In the genomic region with DNA sequence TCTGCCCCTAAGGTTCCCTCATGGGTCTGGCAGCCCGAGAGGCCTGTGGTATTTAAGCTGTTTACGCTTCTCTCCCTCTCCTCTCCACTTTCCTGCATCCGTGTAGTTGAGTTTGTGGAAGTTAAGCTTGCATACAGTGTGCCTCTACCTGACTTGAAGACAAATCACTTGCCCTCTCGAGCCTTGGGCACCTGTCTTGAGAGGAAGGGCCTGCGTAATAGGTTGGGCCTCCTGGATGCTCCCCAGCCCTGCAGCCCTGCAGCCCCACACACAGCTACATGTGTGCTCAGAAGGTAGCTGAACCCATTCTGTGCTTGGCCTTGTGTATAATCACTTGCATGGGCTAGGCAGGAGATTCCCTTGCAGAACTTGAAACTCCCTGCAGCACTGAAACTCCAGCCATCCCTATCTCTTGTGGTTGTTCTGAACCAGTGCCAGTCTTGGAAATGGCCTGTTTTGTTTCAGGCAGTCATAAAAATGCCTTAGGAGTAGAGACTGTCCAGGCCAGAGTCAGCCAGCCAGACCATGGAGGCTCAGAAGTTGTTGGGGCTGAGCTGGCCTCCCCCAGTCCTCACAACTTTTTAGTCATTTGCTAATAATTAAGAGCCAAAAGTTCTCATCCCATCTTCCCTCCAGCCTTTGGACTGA, we compare ENCODE assay signal across 8 cellular contexts.
DNase-seq lines count a peak whose midpoint lies in the region; TF ChIP-seq lines count a peak whose summit lies in the region.

No MANE protein-coding gene starts in this region.

- no peak overlapping the region for H2AFZ ChIP-seq in OCI-LY1 (ENCODE audit: low read length)

- H3K9me2 ChIP-seq in OCI-LY1 (ENCODE audit: low read depth, low read length) = no peaks in the 10 kb centered on the region

- H3K27ac ChIP-seq in OCI-LY1 (ENCODE audit: low read depth, low read length, poor library complexity, severe bottlenecking) = peak overlapping the region; percentile 72

- peaks cover 5% of the 10 kb centered on the region; the same call in 1 of the 2 replicates for H3K36me3 ChIP-seq in OCI-LY1 (ENCODE audit: insufficient read depth, low read length)

- H3K4me1 Mint-ChIP-seq in nephron progenitor cell = peaks cover 83% of the 10 kb centered on the region

- H3K79me2 ChIP-seq in OCI-LY1 (ENCODE audit: insufficient read depth, low read length) = no peaks in the 10 kb centered on the region

- peaks cover 50% of the 10 kb centered on the region for H3K4me1 ChIP-seq in OCI-LY1 (ENCODE audit: insufficient read depth, low read length, severe bottlenecking)

- peaks cover 13% of the 10 kb centered on the region for H3K27me3 Mint-ChIP-seq in nephron progenitor cell (ENCODE audit: low read depth, poor library complexity)

- DNase-seq in AG09319 (ENCODE audit: extremely low read depth, low read depth) (peak; percentile 54), epithelial cell of proximal tubule (ENCODE audit: low read depth) (peak; percentile 74), nephron progenitor cell (no peak), SHP77 treated with DMSO at 0.1 percent for 48 hours (lab: John Stamatoyannopoulos, UW) (no peak), midbrain (lab: John Stamatoyannopoulos, UW) (no peak), DMS53 (lab: John Stamatoyannopoulos, UW) (no peak), CD1c-positive myeloid dendritic cell (ENCODE audit: extremely low spot score) (no peak)

- H3K9me3 Mint-ChIP-seq in nephron progenitor cell = no peaks in the 10 kb centered on the region

- no peaks in the 10 kb centered on the region for H4K20me1 ChIP-seq in OCI-LY1 (ENCODE audit: insufficient read depth, low read length)

- no peak for TF ChIP-seq CTCF in AG09319 (IDR thresholded peaks at IDR 0.05; ENCODE audit: low read depth, low read length)
- no peak for TF ChIP-seq CTCF in OCI-LY1 (IDR thresholded peaks at IDR 0.05; ENCODE audit: low read length)
- TF ChIP-seq CTCF in epithelial cell of proximal tubule (conservative IDR thresholded peaks at IDR 0.05; ENCODE audit: low read depth, low read length) = no peak
- TF ChIP-seq CTCF in nephron progenitor cell (IDR thresholded peaks at IDR 0.05) = no peak

- H3K27ac Mint-ChIP-seq in nephron progenitor cell = peak overlapping the region; percentile 22

- no peaks in the 10 kb centered on the region for H3F3A ChIP-seq in OCI-LY1 (ENCODE audit: insufficient read depth, low read length)

- H3K27me3 ChIP-seq in OCI-LY1 (ENCODE audit: insufficient read depth, low read length) = no peaks in the 10 kb centered on the region

- no peak overlapping the region for H3K4me2 ChIP-seq in OCI-LY1 (ENCODE audit: low read length)

- H3K9me3 ChIP-seq in OCI-LY1 (ENCODE audit: low read length) = no peaks in the 10 kb centered on the region

- peaks cover 4% of the 10 kb centered on the region for H3K36me3 Mint-ChIP-seq in nephron progenitor cell (ENCODE audit: low read depth)

- no peak overlapping the region for H3K4me3 Mint-ChIP-seq in nephron progenitor cell

- H3K4me3 ChIP-seq in OCI-LY1 (ENCODE audit: low read depth, low read length, poor library complexity, severe bottlenecking) = no peak overlapping the region
- H3K4me3 ChIP-seq in epithelial cell of proximal tubule (ENCODE audit: low read depth, low read length) = no peak overlapping the region

- no peak overlapping the region; the same call in 1 of the 2 replicates for H3K9ac ChIP-seq in OCI-LY1 (ENCODE audit: low read length)

Comparison
In these comparisons a context has a peak if more than half of its experiments do, and no peak if none do; other contexts are left out.
1. DNase-seq: peak in AG09319 (single experiment) and epithelial cell of proximal tubule (single experiment); none in nephron progenitor cell (single experiment), SHP77 treated with DMSO at 0.1 percent for 48 hours (single experiment), midbrain (single experiment), DMS53 (single experiment) and CD1c-positive myeloid dendritic cell (single experiment).